In the genomic region with DNA sequence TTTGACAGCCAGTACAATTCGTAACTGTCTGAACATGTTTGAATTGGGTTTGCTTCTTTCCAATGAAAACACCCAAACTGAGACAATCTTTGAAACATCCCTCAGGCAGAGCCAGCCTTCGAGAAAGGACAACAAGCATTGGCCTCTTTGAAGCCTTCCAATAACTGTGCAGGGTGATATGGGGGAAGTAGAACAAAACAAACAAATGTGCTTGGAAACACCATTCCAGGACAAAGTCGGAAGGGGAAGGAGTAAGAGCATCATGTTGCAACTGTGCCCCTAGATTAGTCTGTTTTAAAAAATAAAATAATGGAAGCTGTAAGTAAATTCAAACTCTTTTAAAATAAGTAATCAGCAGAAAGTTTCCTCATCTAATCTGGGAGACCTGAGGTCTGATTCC, we compare ENCODE assay signal across 31 cellular contexts. TPM values are rescaled to one million over a fixed set of nuclear protein-coding genes. Genes with fewer than 3 reads are reported as not detected.
A peak's percentile ranks its signal among the peaks of the same experiment; 100 is the strongest.
DNase-seq lines count a peak whose midpoint lies in the region; ATAC-seq and TF ChIP-seq lines count a peak whose summit lies in the region.
"Had no signal": no experiment of that assay in that cellular context is flagged by ENCODE, and none has a peak within 500 bp of the region (broad histone marks: within the 10 kb centered on the region; RNA-seq: fewer than 3 reads in every experiment).

No MANE protein-coding gene starts in this region.

- peaks cover 63% of the 10 kb centered on the region for H3K4me1 Mint-ChIP-seq in activated CD8-positive, alpha-beta T cell treated with anti-CD3 and anti-CD28 coated beads for 36 hours (ENCODE audit: low read depth)
- H3K4me1 Mint-ChIP-seq: brain, natural killer cell had no signal

- no peaks in the 10 kb centered on the region for H3K27me3 Mint-ChIP-seq in activated CD8-positive, alpha-beta T cell treated with anti-CD3 and anti-CD28 coated beads for 36 hours
- H3K27me3 Mint-ChIP-seq: activated naive CD8-positive, alpha-beta T cell; stimulated activated memory B cell treated with anti-CD40 and anti-IgM and Interleukin-4, amounts not matched to agents 10 μg/mL and 1 μg/mL and 100 μg/mL, for 72 hours had no signal

- peak overlapping the region; percentile 33 for H3K27ac Mint-ChIP-seq in activated CD8-positive, alpha-beta T cell treated with anti-CD3 and anti-CD28 coated beads for 36 hours
- H3K27ac Mint-ChIP-seq: brain; natural killer cell; stimulated activated memory B cell treated with anti-CD40 and anti-IgM and Interleukin-4, amounts not matched to agents 10 μg/mL and 1 μg/mL and 100 μg/mL, for 72 hours had no signal

- H3K27ac ChIP-seq in upper lobe of right lung = peak overlapping the region; percentile 51
- H3K27ac ChIP-seq: C4-2B, thoracic aorta, WERI-Rb-1 had no signal

- intact Hi-C loops in Right ventricle myocardium superior (cut with DNase I) = no loop called here
- intact Hi-C loops in cardiac septum (cut with DNase I) = no loop called here
- intact Hi-C loops in activated CD8-positive, alpha-beta T cell treated with anti-CD3 and anti-CD28 coated beads for 36 hours (cut with micrococcal nuclease) = no loop called here
- intact Hi-C loops in upper lobe of right lung (cut with DNase I) = no loop called here

- no peak overlapping the region for H3K4me3 ChIP-seq in fibroblast of pulmonary artery (replicated peaks; ENCODE audit: low read depth, low read length)
- H3K4me3 ChIP-seq in upper lobe of right lung = no peak overlapping the region
- H3K4me3 ChIP-seq: smooth muscle cell, thoracic aorta had no signal

- H3K36me3 Mint-ChIP-seq in activated CD8-positive, alpha-beta T cell treated with anti-CD3 and anti-CD28 coated beads for 36 hours (ENCODE audit: low read depth) = peaks cover 97% of the 10 kb centered on the region
- H3K36me3 Mint-ChIP-seq: brain, natural killer cell had no signal

- ATAC-seq in Right ventricle myocardium superior (ENCODE audit: poor library complexity) (peak; percentile 48), upper lobe of right lung (peak; percentile 35), HG03460 (IDR thresholded peaks at IDR 0.05; ENCODE audit: unreplicated experiment) (no peak), HG03175 (IDR thresholded peaks at IDR 0.05; ENCODE audit: unreplicated experiment) (no peak)
- ATAC-seq in activated CD8-positive, alpha-beta T cell treated with anti-CD3 and anti-CD28 coated beads for 36 hours = no peak
- ATAC-seq: natural killer cell; stimulated activated memory B cell treated with anti-CD40 and anti-IgM and Interleukin-4, amounts not matched to agents 10 μg/mL and 1 μg/mL and 100 μg/mL, for 72 hours had no signal

- CTCF ChIA-PET in activated CD8-positive, alpha-beta T cell treated with anti-CD3 and anti-CD28 coated beads for 36 hours (lab: Charles Lee) = interaction anchor here (1.3 to 1.8 kb wide), 2 partner anchors 9 to 64 kb away, joined by 4 to 7 read pairs; no protein-coding TSS in a partner anchor

- POLR2A ChIA-PET in activated CD8-positive, alpha-beta T cell treated with anti-CD3 and anti-CD28 coated beads for 36 hours (lab: Charles Lee) = interaction anchor here (1.0 to 1.6 kb wide), 4 partner anchors 10 to 26 kb away, joined by 3 to 6 read pairs (median 3); no protein-coding TSS in a partner anchor

- no peak for DNase-seq in Right ventricle myocardium superior
- DNase-seq in cardiac septum (ENCODE audit: low spot score) = no peak
- no peak for DNase-seq in activated CD8-positive, alpha-beta T cell treated with anti-CD3 and anti-CD28 coated beads for 36 hours
- DNase-seq in fibroblast of pulmonary artery (ENCODE audit: low read depth) = peak; percentile 45
- DNase-seq in upper lobe of right lung = no peak
- no peak for DNase-seq in RPMI8226
- DNase-seq: activated CD4-positive, alpha-beta T cell treated with anti-CD3 and anti-CD28 coated beads, Interleukin-2, amount 50 U/mL, for 4 hours; effector CD8-positive, alpha-beta T cell; HCEC 1CT; islet precursor cell; midbrain; natural killer cell; NCI-H1092; NCI-H187 treated with DMSO at 0.1 percent for 48 hours; NCI-H69; SK-N-SH; WERI-Rb-1 had no signal

- no peak overlapping the region for H3K4me3 Mint-ChIP-seq in activated CD8-positive, alpha-beta T cell treated with anti-CD3 and anti-CD28 coated beads for 36 hours
- H3K4me3 Mint-ChIP-seq: activated naive CD8-positive, alpha-beta T cell; brain; natural killer cell; stimulated activated memory B cell treated with anti-CD40 and anti-IgM and Interleukin-4, amounts not matched to agents 10 μg/mL and 1 μg/mL and 100 μg/mL, for 72 hours had no signal

- H3K9me3 Mint-ChIP-seq in activated CD8-positive, alpha-beta T cell treated with anti-CD3 and anti-CD28 coated beads for 36 hours = no peaks in the 10 kb centered on the region
- H3K9me3 Mint-ChIP-seq: brain, natural killer cell had no signal

- H3K36me3 ChIP-seq in upper lobe of right lung = no peaks in the 10 kb centered on the region
- H3K36me3 ChIP-seq: thoracic aorta, WERI-Rb-1 had no signal

- no peaks in the 10 kb centered on the region for H3K9me3 ChIP-seq in upper lobe of right lung
- H3K9me3 ChIP-seq: SK-N-SH, thoracic aorta had no signal

- H3K27me3 ChIP-seq in upper lobe of right lung = no peaks in the 10 kb centered on the region

- TF ChIP-seq CTCF in activated CD8-positive, alpha-beta T cell treated with anti-CD3 and anti-CD28 coated beads for 36 hours (IDR thresholded peaks at IDR 0.05) = no peak
- TF ChIP-seq CTCF in fibroblast of pulmonary artery (IDR thresholded peaks at IDR 0.05; ENCODE audit: low read length, missing control alignments) = no peak
- TF ChIP-seq CTCF in upper lobe of right lung (IDR thresholded peaks at IDR 0.05) = no peak

- H3K4me1 ChIP-seq in upper lobe of right lung = peaks cover 16% of the 10 kb centered on the region

RNA-seq across cellular contexts. Expression of a gene that starts 39.5 kb away (rescaled TPM):
- 2.3 TPM for total RNA-seq in Right ventricle myocardium superior
- total RNA-seq in cardiac septum = 0.73 TPM
- 100 to 1,000 TPM; 868 to 874 TPM for total RNA-seq in activated CD8-positive, alpha-beta T cell treated with anti-CD3 and anti-CD28 coated beads for 36 hours
- 4.3 TPM for total RNA-seq in upper lobe of right lung
- total RNA-seq: Daoy, epithelial cell of proximal tubule, frontal cortex, osteoblast, renal cortical epithelial cell, RPMI7951, smooth muscle cell had no signal

RNA-seq across cellular contexts. Expression of a gene that starts 45.4 kb away (rescaled TPM):
- total RNA-seq in Right ventricle myocardium superior (8.2 TPM), cardiac septum (3.9 TPM), upper lobe of right lung (36.7 TPM)
- 10 to 100 TPM; 23.5 to 25.1 TPM for total RNA-seq in activated CD8-positive, alpha-beta T cell treated with anti-CD3 and anti-CD28 coated beads for 36 hours
- total RNA-seq: frontal cortex had no signal

Comparison
In these comparisons a context has a peak if more than half of its experiments do, and no peak if none do; other contexts are left out.
1. ATAC-seq: peak in Right ventricle myocardium superior (single experiment) and upper lobe of right lung (single experiment); none in activated CD8-positive, alpha-beta T cell treated with anti-CD3 and anti-CD28 coated beads for 36 hours (single experiment), HG03460 (single experiment) and HG03175 (single experiment).
2. RNA of a gene that starts 39.5 kb away (total RNA-seq): 868 to 874 TPM in activated CD8-positive, alpha-beta T cell treated with anti-CD3 and anti-CD28 coated beads for 36 hours; 4.3 TPM in upper lobe of right lung (single experiment), 2.3 TPM in Right ventricle myocardium superior (single experiment) and 0.73 TPM in cardiac septum (single experiment); every median in the first group is over 100 times any median in the second.